9 cellular contexts compared by ENCODE assay signal in the genomic region with DNA sequence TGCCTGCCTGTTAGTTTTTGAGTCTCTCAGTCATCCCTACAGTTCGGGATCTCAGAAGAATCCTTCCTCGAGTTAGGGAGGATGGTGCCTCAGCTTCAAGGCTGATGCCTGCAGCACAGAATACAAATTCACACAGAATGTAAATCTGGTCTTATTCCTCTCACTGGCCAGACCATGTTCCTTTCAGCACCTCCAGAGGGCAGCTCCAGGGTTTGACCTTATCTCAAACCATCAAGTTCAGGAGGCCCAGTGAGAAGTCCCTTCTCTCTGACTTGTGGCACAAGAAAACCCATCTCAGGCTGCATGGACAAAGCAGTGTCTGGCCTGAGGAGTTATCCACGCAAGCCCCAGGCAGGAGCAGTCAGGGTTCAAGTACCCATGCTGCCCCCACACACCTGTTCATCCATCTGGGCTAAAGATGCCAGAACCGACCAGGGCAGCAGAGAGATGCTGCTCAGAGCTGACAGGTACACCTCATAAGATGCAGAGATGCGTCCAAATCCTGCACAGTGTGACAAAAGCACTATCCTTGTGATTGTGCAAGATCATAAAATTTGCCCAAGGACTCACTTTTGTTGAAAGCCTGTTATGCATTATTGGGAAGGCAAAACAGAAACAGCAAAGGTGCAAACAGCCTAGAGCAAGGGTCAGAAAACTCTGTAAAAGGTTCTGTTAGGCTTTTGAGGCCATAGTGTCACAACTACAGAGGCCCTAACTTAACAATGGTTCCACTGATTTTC. TPM values are rescaled to one million over a fixed set of nuclear protein-coding genes. Genes with fewer than 3 reads are reported as not detected.
DNase-seq lines count a peak whose midpoint lies in the region; ATAC-seq and TF ChIP-seq lines count a peak whose summit lies in the region.
"Had no signal": no experiment of that assay in that cellular context is flagged by ENCODE, and none has a peak within 500 bp of the region (broad histone marks: within the 10 kb centered on the region; RNA-seq: fewer than 3 reads in every experiment).

No MANE protein-coding gene starts in this region.

- H3K4me1 ChIP-seq in mesenchymal stem cell (ENCODE audit: control insufficient read depth, insufficient read depth, low read depth, low read length), result peaks cover 16% of the 10 kb centered on the region
- no peaks in the 10 kb centered on the region for H3K4me1 ChIP-seq in aorta (ENCODE audit: control insufficient read depth in 1 of 2, insufficient read depth in 2 of 2, low read length in 2 of 2)

- H2BK15ac ChIP-seq in mesenchymal stem cell (ENCODE audit: low read depth, poor library complexity, severe bottlenecking), result no peak overlapping the region

- no peak overlapping the region for H3K4ac ChIP-seq in mesenchymal stem cell (ENCODE audit: low read depth in 1 of 2, low read length in 2 of 2)

- no peak overlapping the region for H2BK5ac ChIP-seq in mesenchymal stem cell (ENCODE audit: low read depth, low read length, poor library complexity, severe bottlenecking)

- peaks cover 22% of the 10 kb centered on the region for H3K36me3 Mint-ChIP-seq in WTC11

- intact Hi-C loops in aorta (cut with DNase I), result no loop called here

- H2AFZ ChIP-seq in mesenchymal stem cell (ENCODE audit: low read depth, low read length), result no peak overlapping the region

- no peak overlapping the region for H3K4me3 Mint-ChIP-seq in WTC11

- no peak overlapping the region for H2BK120ac ChIP-seq in mesenchymal stem cell (ENCODE audit: low read depth, low read length)

- no peaks in the 10 kb centered on the region for H3K27me3 Mint-ChIP-seq in WTC11 (ENCODE audit: low read depth)

- no peak overlapping the region for H3K4me2 ChIP-seq in mesenchymal stem cell (ENCODE audit: low read length, poor library complexity, severe bottlenecking)

- WGBS in mesenchymal stem cell, result 92% methylated on average over 5 of the region's 5 CpGs
- WGBS in aorta, 2 donors, result 91 to 96% methylated on average over 5 of the region's 5 CpGs

- no peaks in the 10 kb centered on the region for H3K27me3 ChIP-seq in mesenchymal stem cell (ENCODE audit: control insufficient read depth in 1 of 2, insufficient read depth in 1 of 2, low read length in 2 of 2)
- H3K27me3 ChIP-seq in aorta (ENCODE audit: control insufficient read depth in 1 of 2, insufficient read depth in 2 of 2, low read length in 1 of 2), result no peaks in the 10 kb centered on the region
- H3K27me3 ChIP-seq: esophagus muscularis mucosa, SJCRH30 had no signal

- peak overlapping the region in 1 of 2 experiments; percentile 61 for H3K18ac ChIP-seq in mesenchymal stem cell (ENCODE audit: low read depth in 1 of 2, low read length in 2 of 2)

- POLR2A ChIA-PET in GM10248 (lab: Yijun Ruan, JAX) (no interaction called here), WTC11 (lab: Charles Lee) (interaction anchor here (1.0 kb wide), 1 partner anchor 212 kb away, joined by 3 read pairs; no protein-coding TSS in a partner anchor)

- H3K14ac ChIP-seq in mesenchymal stem cell (ENCODE audit: low read length in 2 of 2), result no peak overlapping the region

- H3K36me3 ChIP-seq in mesenchymal stem cell (ENCODE audit: control insufficient read depth in 1 of 2, insufficient read depth in 2 of 2, low read depth in 1 of 2, low read length in 2 of 2) (peaks cover 19 to 45% of the 10 kb centered on the region in 2 experiments), aorta (ENCODE audit: control insufficient read depth in 1 of 2, insufficient read depth in 2 of 2, low read length in 1 of 2) (no peaks in the 10 kb centered on the region)
- H3K36me3 ChIP-seq: esophagus muscularis mucosa had no signal

- no peaks in the 10 kb centered on the region for H3K9me3 ChIP-seq in mesenchymal stem cell (ENCODE audit: control insufficient read depth, low read length)
- no peaks in the 10 kb centered on the region for H3K9me3 ChIP-seq in aorta (ENCODE audit: control insufficient read depth, low read length)
- H3K9me3 ChIP-seq: esophagus muscularis mucosa had no signal

- no peak overlapping the region for H4K8ac ChIP-seq in mesenchymal stem cell (ENCODE audit: low read length)

- CTCF ChIA-PET in GM10248 (lab: Yijun Ruan, JAX) (interaction anchor here (0.9 to 22.2 kb wide), 14 partner anchors 8 to 214 kb away, joined by 3 to 628 read pairs (median 4); no protein-coding TSS in a partner anchor), WTC11 (lab: Charles Lee) (interaction anchor here (0.5 to 8.0 kb wide), 7 partner anchors 7 to 212 kb away, joined by 3 to 240 read pairs (median 18); a partner anchor contains a TSS)

- peaks cover 23% of the 10 kb centered on the region for H3K79me1 ChIP-seq in mesenchymal stem cell (replicated peaks; ENCODE audit: low read length, poor library complexity, severe bottlenecking)

- peak overlapping the region; percentile 20 for H2AK5ac ChIP-seq in mesenchymal stem cell (ENCODE audit: low read length, severe bottlenecking)

- TF ChIP-seq CTCF in GM10248 (IDR thresholded peaks at IDR 0.05; ENCODE audit: control extremely low read depth, extremely low read depth, low read depth, missing control alignments) (peak; percentile 48), WTC11 (IDR thresholded peaks at IDR 0.05) (no peak)

- H3K4me3 ChIP-seq in mesenchymal stem cell (ENCODE audit: insufficient read depth in 1 of 2, low read depth in 1 of 2, low read length in 2 of 2), result no peak overlapping the region
- H3K4me3 ChIP-seq in aorta (ENCODE audit: low read length in 2 of 2), result no peak overlapping the region
- H3K4me3 ChIP-seq: esophagus muscularis mucosa, SJCRH30 had no signal

- peak overlapping the region in 1 of 2 experiments; percentile 21 for H2BK12ac ChIP-seq in mesenchymal stem cell (ENCODE audit: low read length in 2 of 2)

- H3K9ac ChIP-seq in mesenchymal stem cell (ENCODE audit: low read length), result no peak overlapping the region

- DNase-seq in GM10248 (ENCODE audit: extremely low spot score) (peak; percentile 34), WTC11 (ENCODE audit: low spot score) (no peak), mesenchymal stem cell (no peak), aorta (no peak)
- DNase-seq in activated CD4-positive, alpha-beta T cell treated with anti-CD3 and anti-CD28 coated beads for 1 hour, result no peak

- peaks cover 12% of the 10 kb centered on the region for H3K9me3 Mint-ChIP-seq in WTC11

- ATAC-seq in HG03378 (IDR thresholded peaks at IDR 0.05; ENCODE audit: unreplicated experiment) (peak; percentile 50), WTC11 (peak; percentile 28; the same call in 1 of the 2 replicates), GM21576 (IDR thresholded peaks at IDR 0.05; ENCODE audit: unreplicated experiment) (no peak), aorta (ENCODE audit: low FRiP score) (no peak)

- H3K27ac Mint-ChIP-seq in WTC11, result no peak overlapping the region

- peaks cover 20% of the 10 kb centered on the region for H3K4me1 Mint-ChIP-seq in WTC11

- H3K23ac ChIP-seq in mesenchymal stem cell (ENCODE audit: low read length in 2 of 2), result no peak overlapping the region

- H3K27ac ChIP-seq in mesenchymal stem cell (ENCODE audit: low read length, poor library complexity, severe bottlenecking) (no peak overlapping the region), aorta (ENCODE audit: low read depth in 1 of 2, low read length in 2 of 2) (no peak overlapping the region)
- H3K27ac ChIP-seq: esophagus muscularis mucosa, SJCRH30 had no signal

- H4K91ac ChIP-seq in mesenchymal stem cell (ENCODE audit: low read length), result peak overlapping the region; percentile 56

TF ChIP-seq in WTC11, 78 proteins besides CTCF, POLR2A, EP300 and RAD21 (continues in another document):
- TF ChIP-seq, protein P1, sequence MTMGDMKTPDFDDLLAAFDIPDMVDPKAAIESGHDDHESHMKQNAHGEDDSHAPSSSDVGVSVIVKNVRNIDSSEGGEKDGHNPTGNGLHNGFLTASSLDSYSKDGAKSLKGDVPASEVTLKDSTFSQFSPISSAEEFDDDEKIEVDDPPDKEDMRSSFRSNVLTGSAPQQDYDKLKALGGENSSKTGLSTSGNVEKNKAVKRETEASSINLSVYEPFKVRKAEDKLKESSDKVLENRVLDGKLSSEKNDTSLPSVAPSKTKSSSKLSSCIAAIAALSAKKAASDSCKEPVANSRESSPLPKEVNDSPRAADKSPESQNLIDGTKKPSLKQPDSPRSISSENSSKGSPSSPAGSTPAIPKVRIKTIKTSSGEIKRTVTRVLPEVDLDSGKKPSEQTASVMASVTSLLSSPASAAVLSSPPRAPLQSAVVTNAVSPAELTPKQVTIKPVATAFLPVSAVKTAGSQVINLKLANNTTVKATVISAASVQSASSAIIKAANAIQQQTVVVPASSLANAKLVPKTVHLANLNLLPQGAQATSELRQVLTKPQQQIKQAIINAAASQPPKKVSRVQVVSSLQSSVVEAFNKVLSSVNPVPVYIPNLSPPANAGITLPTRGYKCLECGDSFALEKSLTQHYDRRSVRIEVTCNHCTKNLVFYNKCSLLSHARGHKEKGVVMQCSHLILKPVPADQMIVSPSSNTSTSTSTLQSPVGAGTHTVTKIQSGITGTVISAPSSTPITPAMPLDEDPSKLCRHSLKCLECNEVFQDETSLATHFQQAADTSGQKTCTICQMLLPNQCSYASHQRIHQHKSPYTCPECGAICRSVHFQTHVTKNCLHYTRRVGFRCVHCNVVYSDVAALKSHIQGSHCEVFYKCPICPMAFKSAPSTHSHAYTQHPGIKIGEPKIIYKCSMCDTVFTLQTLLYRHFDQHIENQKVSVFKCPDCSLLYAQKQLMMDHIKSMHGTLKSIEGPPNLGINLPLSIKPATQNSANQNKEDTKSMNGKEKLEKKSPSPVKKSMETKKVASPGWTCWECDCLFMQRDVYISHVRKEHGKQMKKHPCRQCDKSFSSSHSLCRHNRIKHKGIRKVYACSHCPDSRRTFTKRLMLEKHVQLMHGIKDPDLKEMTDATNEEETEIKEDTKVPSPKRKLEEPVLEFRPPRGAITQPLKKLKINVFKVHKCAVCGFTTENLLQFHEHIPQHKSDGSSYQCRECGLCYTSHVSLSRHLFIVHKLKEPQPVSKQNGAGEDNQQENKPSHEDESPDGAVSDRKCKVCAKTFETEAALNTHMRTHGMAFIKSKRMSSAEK (CRISPR knock-in tag; IDR thresholded peaks at IDR 0.05; ENCODE audit: borderline replicate concordance), result no peak
- TF ChIP-seq, protein P2, sequence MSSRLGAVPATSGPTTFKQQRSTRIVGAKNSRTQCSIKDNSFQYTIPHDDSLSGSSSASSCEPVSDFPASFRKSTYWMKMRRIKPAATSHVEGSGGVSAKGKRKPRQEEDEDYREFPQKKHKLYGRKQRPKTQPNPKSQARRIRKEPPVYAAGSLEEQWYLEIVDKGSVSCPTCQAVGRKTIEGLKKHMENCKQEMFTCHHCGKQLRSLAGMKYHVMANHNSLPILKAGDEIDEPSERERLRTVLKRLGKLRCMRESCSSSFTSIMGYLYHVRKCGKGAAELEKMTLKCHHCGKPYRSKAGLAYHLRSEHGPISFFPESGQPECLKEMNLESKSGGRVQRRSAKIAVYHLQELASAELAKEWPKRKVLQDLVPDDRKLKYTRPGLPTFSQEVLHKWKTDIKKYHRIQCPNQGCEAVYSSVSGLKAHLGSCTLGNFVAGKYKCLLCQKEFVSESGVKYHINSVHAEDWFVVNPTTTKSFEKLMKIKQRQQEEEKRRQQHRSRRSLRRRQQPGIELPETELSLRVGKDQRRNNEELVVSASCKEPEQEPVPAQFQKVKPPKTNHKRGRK (CRISPR knock-in tag; IDR thresholded peaks at IDR 0.05; ENCODE audit: borderline replicate concordance), result no peak

RNA-seq across cellular contexts. Expression of a gene that starts 49.8 kb away (rescaled TPM):
- total RNA-seq in WTC11 (2021) (9.3 to 14.8 TPM (median 9.6 TPM) in 3 replicates), aorta (10 to 100 TPM; 18.4 to 24.1 TPM)
- polyA plus RNA-seq in mesenchymal stem cell (2013, experiment 1 of 2), result 23.6 TPM
- polyA plus RNA-seq in mesenchymal stem cell (2013, experiment 2 of 2), result 22.7 TPM
- polyA plus RNA-seq in aorta, result 10 to 100 TPM in 1 of 2 donors, 1 to 10 TPM in 1; 8.4 to 13.7 TPM

Comparison
In these comparisons a context has a peak if more than half of its experiments do, and no peak if none do; other contexts are left out.
1. ATAC-seq: peak in HG03378 (single experiment) and WTC11 (single experiment); none in GM21576 (single experiment) and aorta (single experiment).